In the genomic region with DNA sequence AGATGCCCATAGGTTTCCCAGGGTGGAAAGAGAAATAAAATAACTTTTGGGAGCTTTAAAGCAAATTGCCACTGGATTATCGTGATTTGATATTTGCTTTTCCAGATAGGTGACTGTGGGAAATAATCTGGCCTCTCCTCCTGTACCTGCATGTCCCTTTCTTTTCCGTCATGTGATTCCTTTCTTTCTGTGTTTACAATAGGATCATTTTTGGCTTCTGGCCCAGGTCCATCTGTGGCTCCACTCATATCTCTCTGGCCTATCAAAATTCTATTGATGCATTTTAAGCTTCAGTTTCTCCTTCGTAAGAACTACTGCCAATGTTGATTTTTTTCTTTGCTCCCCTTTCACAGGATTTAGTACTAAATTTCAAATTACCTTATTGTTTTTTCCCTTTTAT, we compare ENCODE assay signal across 19 cellular contexts.
DNase-seq lines count a peak whose midpoint lies in the region; ATAC-seq and TF ChIP-seq lines count a peak whose summit lies in the region.
"Had no signal": no experiment of that assay in that cellular context is flagged by ENCODE, and none has a peak within 500 bp of the region (broad histone marks: within the 10 kb centered on the region; RNA-seq: fewer than 3 reads in every experiment).

No MANE protein-coding gene starts in this region.

- TF ChIP-seq CTCF in PC-3 (conservative IDR thresholded peaks at IDR 0.05; ENCODE audit: low read depth, low read length) (no peak), foreskin fibroblast (IDR thresholded peaks at IDR 0.05; ENCODE audit: low read depth, low read length) (no peak)

- CTCF ChIA-PET in PC-3 (lab: Charles Lee), result no interaction called here

- H3K9ac ChIP-seq in HUES48 (ENCODE audit: low read depth, low read length) (no peak overlapping the region), PC-3 (ENCODE audit: low read length) (no peak overlapping the region)

- no peak overlapping the region for H2AFZ ChIP-seq in PC-3 (ENCODE audit: low read length)

- POLR2A ChIA-PET in PC-3 (lab: Charles Lee; ENCODE audit: unreplicated experiment), result no interaction called here

- H3K79me2 ChIP-seq in PC-3 (ENCODE audit: low read length), result no peaks in the 10 kb centered on the region

- H3K9me3 ChIP-seq in HUES48 (ENCODE audit: control insufficient read depth, insufficient read depth, low read length) (no peaks in the 10 kb centered on the region), PC-3 (ENCODE audit: low read length) (no peaks in the 10 kb centered on the region)
- H3K9me3 ChIP-seq: HAP-1, SJSA1, tibial artery had no signal

- H4K20me1 ChIP-seq in PC-3 (ENCODE audit: low read length), result no peaks in the 10 kb centered on the region

- H3K9me2 ChIP-seq in PC-3 (replicated peaks; ENCODE audit: low read length), result no peaks in the 10 kb centered on the region

- no peak overlapping the region for H3K4me3 ChIP-seq in HUES48 (ENCODE audit: low read depth, low read length)
- no peak overlapping the region for H3K4me3 ChIP-seq in PC-3 (ENCODE audit: low read length)
- no peak overlapping the region for H3K4me3 ChIP-seq in foreskin fibroblast (ENCODE audit: low read depth in 1 of 2, low read length in 2 of 2)
- H3K4me3 ChIP-seq: GM12878, HAP-1, K562, SJSA1, tibial artery had no signal

- no peak for ATAC-seq in PC-3
- ATAC-seq: activated T-cell treated with anti-CD3 and anti-CD28 coated beads, Interleukin-2, amount 50 U/mL, for 4 hours; K562; left cardiac atrium had no signal

- intact Hi-C loops in PC-3 (cut with micrococcal nuclease), result no loop called here

- peaks cover 47% of the 10 kb centered on the region for H3K4me1 ChIP-seq in HUES48 (ENCODE audit: control insufficient read depth, insufficient read depth, low read length)
- H3K4me1 ChIP-seq in PC-3 (ENCODE audit: insufficient read depth, low read length), result no peaks in the 10 kb centered on the region
- H3K4me1 ChIP-seq: HAP-1, SJSA1, tibial artery had no signal

- no peak overlapping the region for H3K4me2 ChIP-seq in PC-3 (ENCODE audit: low read length)

- no peaks in the 10 kb centered on the region for H3F3A ChIP-seq in PC-3 (ENCODE audit: low read length, unreplicated experiment)

- H3K27me3 ChIP-seq in HUES48 (ENCODE audit: control insufficient read depth, insufficient read depth, low read length), result no peaks in the 10 kb centered on the region
- peaks cover 35% of the 10 kb centered on the region for H3K27me3 ChIP-seq in PC-3 (ENCODE audit: low read length)
- H3K27me3 ChIP-seq: tibial artery had no signal

- no TSS peak for BruUV-seq in PC-3 (replicated peaks; lab: Mats Ljungman, UMichigan)

- H3K36me3 ChIP-seq in HUES48 (ENCODE audit: control insufficient read depth, insufficient read depth, low read length) (no peaks in the 10 kb centered on the region), PC-3 (ENCODE audit: low read depth, low read length) (no peaks in the 10 kb centered on the region)
- H3K36me3 ChIP-seq: HAP-1, SJSA1, tibial artery had no signal

- DNase-seq in NCI-H2029 treated with DMSO at 0.1 percent for 48 hours (lab: John Stamatoyannopoulos, UW) (peak; percentile 77), PC-3 (peak; percentile 29), mucosa of gallbladder (ENCODE audit: low spot score) (peak; percentile 51), H4 (ENCODE audit: low spot score) (no peak), foreskin fibroblast (no peak)
- DNase-seq in stimulated activated CD4-positive, alpha-beta T cell treated with anti-CD3 and anti-CD28 coated beads, Interleukin-15, amount 100 ng/mL, for 24 hours, result no peak
- DNase-seq: activated CD4-positive, alpha-beta memory T cell treated with anti-CD3 and anti-CD28 coated beads for 36 hours; activated naive CD8-positive, alpha-beta T cell treated with anti-CD3 and anti-CD28 coated beads for 36 hours; activated T-cell treated with anti-CD3 and anti-CD28 coated beads, Interleukin-2, amount 50 U/mL, for 4 hours; effector memory CD4-positive, alpha-beta T cell; hippocampal formation; left cardiac atrium; NCI-H1436 treated with DMSO at 0.1 percent for 48 hours; tibial artery had no signal

- H3K27ac ChIP-seq in HUES48 (ENCODE audit: low read depth, low read length), result peak overlapping the region; percentile 28
- H3K27ac ChIP-seq in PC-3 (ENCODE audit: low read length), result no peak overlapping the region
- H3K27ac ChIP-seq: SJSA1, tibial artery had no signal

Comparison
In these comparisons a context has a peak if more than half of its experiments do, and no peak if none do; other contexts are left out.
1. DNase-seq: peak in NCI-H2029 treated with DMSO at 0.1 percent for 48 hours (single experiment), PC-3 (single experiment) and mucosa of gallbladder (single experiment); none in stimulated activated CD4-positive, alpha-beta T cell treated with anti-CD3 and anti-CD28 coated beads, Interleukin-15, amount 100 ng/mL, for 24 hours (single experiment), H4 (single experiment) and foreskin fibroblast (0 of 2).